Comparison of ENCODE assay signal across 1 cellular context in the genomic region with DNA sequence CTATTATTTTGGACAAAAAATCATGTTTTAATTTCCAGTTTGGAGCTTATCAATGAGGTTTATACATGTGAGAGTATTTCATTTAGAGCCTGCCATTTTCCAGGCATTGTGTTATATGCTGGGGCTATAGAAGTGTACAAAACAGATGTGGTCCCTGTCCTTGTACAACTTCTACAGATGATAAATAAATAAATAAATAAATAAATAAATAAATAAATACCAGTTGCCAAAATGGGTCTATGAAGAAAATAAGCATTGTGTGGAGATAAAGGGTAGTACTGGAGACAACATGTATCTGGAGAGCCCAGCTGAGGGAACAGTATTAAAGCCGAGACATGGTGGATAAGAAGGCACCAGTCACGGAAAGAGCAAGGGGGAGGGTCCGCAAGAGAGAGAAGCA.
TF ChIP-seq lines count a peak whose summit lies in the region.

No MANE protein-coding gene starts in this region.

TF ChIP-seq in HEK293, 187 proteins besides CTCF, POLR2A, EP300 and RAD21 (continued from another document):
- TF ChIP-seq, protein P1, sequence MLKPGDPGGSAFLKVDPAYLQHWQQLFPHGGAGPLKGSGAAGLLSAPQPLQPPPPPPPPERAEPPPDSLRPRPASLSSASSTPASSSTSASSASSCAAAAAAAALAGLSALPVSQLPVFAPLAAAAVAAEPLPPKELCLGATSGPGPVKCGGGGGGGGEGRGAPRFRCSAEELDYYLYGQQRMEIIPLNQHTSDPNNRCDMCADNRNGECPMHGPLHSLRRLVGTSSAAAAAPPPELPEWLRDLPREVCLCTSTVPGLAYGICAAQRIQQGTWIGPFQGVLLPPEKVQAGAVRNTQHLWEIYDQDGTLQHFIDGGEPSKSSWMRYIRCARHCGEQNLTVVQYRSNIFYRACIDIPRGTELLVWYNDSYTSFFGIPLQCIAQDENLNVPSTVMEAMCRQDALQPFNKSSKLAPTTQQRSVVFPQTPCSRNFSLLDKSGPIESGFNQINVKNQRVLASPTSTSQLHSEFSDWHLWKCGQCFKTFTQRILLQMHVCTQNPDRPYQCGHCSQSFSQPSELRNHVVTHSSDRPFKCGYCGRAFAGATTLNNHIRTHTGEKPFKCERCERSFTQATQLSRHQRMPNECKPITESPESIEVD (tag by site-specific recombination; IDR thresholded peaks at IDR 0.05) = no peak
- TF ChIP-seq, protein P2, sequence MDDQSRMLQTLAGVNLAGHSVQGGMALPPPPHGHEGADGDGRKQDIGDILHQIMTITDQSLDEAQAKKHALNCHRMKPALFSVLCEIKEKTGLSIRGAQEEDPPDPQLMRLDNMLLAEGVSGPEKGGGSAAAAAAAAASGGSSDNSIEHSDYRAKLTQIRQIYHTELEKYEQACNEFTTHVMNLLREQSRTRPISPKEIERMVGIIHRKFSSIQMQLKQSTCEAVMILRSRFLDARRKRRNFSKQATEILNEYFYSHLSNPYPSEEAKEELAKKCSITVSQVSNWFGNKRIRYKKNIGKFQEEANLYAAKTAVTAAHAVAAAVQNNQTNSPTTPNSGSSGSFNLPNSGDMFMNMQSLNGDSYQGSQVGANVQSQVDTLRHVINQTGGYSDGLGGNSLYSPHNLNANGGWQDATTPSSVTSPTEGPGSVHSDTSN (CRISPR knock-in tag; IDR thresholded peaks at IDR 0.05) = no peak
- TF ChIP-seq ZNF558 (tag by site-specific recombination; IDR thresholded peaks at IDR 0.05) (no peak), ZNF830 (tag by site-specific recombination; IDR thresholded peaks at IDR 0.05; ENCODE audit: low read depth) (no peak), WT1 (tag by site-specific recombination; IDR thresholded peaks at IDR 0.05) (no peak), KLF9 (tag by site-specific recombination; IDR thresholded peaks at IDR 0.05; ENCODE audit: low read depth) (no peak), ZNF274 (IDR thresholded peaks at IDR 0.05; ENCODE audit: low read length) (no peak), ZNF274 (tag by site-specific recombination; IDR thresholded peaks at IDR 0.05; ENCODE audit: borderline replicate concordance) (no peak), OVOL3 (tag by site-specific recombination; IDR thresholded peaks at IDR 0.05) (no peak), ZNF19 (tag by site-specific recombination; IDR thresholded peaks at IDR 0.05; ENCODE audit: low read depth) (no peak), SP7 (tag by site-specific recombination; IDR thresholded peaks at IDR 0.05) (no peak), GLIS1 (tag by site-specific recombination; IDR thresholded peaks at IDR 0.05) (no peak), ZSCAN30 (tag by site-specific recombination; IDR thresholded peaks at IDR 0.05) (no peak), TRIM28 (IDR thresholded peaks at IDR 0.05; ENCODE audit: borderline replicate concordance, low read length) (no peak), ZNF555 (tag by site-specific recombination; conservative IDR thresholded peaks at IDR 0.05) (peak; percentile 43), ZNF302 (tag by site-specific recombination; IDR thresholded peaks at IDR 0.05; ENCODE audit: low read depth) (no peak), HOXD13 (CRISPR knock-in tag; IDR thresholded peaks at IDR 0.05; ENCODE audit: borderline replicate concordance) (no peak), ZSCAN16 (tag by site-specific recombination; IDR thresholded peaks at IDR 0.05) (no peak), ZNF510 (tag by site-specific recombination; IDR thresholded peaks at IDR 0.05; ENCODE audit: insufficient replicate concordance) (peak; percentile 30), ZNF366 (tag by site-specific recombination; conservative IDR thresholded peaks at IDR 0.05) (no peak), ZNF404 (tag by site-specific recombination; IDR thresholded peaks at IDR 0.05) (no peak), ZNF169 (tag by site-specific recombination; IDR thresholded peaks at IDR 0.05) (no peak), ZNF623 (tag by site-specific recombination; IDR thresholded peaks at IDR 0.05) (peak; percentile 43; the same call in 1 of the 2 replicates), GLI4 (tag by site-specific recombination; IDR thresholded peaks at IDR 0.05) (no peak), ZNF391 (tag by site-specific recombination; IDR thresholded peaks at IDR 0.05; ENCODE audit: borderline replicate concordance, low read depth) (no peak)
- TF ChIP-seq, protein P3, sequence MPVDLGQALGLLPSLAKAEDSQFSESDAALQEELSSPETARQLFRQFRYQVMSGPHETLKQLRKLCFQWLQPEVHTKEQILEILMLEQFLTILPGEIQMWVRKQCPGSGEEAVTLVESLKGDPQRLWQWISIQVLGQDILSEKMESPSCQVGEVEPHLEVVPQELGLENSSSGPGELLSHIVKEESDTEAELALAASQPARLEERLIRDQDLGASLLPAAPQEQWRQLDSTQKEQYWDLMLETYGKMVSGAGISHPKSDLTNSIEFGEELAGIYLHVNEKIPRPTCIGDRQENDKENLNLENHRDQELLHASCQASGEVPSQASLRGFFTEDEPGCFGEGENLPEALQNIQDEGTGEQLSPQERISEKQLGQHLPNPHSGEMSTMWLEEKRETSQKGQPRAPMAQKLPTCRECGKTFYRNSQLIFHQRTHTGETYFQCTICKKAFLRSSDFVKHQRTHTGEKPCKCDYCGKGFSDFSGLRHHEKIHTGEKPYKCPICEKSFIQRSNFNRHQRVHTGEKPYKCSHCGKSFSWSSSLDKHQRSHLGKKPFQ (tag by site-specific recombination; IDR thresholded peaks at IDR 0.05) = no peak
- TF ChIP-seq, protein P4, sequence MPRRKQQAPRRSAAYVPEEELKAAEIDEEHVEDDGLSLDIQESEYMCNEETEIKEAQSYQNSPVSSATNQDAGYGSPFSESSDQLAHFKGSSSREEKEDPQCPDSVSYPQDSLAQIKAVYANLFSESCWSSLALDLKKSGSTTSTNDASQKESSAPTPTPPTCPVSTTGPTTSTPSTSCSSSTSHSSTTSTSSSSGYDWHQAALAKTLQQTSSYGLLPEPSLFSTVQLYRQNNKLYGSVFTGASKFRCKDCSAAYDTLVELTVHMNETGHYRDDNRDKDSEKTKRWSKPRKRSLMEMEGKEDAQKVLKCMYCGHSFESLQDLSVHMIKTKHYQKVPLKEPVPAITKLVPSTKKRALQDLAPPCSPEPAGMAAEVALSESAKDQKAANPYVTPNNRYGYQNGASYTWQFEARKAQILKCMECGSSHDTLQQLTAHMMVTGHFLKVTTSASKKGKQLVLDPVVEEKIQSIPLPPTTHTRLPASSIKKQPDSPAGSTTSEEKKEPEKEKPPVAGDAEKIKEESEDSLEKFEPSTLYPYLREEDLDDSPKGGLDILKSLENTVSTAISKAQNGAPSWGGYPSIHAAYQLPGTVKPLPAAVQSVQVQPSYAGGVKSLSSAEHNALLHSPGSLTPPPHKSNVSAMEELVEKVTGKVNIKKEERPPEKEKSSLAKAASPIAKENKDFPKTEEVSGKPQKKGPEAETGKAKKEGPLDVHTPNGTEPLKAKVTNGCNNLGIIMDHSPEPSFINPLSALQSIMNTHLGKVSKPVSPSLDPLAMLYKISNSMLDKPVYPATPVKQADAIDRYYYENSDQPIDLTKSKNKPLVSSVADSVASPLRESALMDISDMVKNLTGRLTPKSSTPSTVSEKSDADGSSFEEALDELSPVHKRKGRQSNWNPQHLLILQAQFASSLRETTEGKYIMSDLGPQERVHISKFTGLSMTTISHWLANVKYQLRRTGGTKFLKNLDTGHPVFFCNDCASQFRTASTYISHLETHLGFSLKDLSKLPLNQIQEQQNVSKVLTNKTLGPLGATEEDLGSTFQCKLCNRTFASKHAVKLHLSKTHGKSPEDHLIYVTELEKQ (tag by site-specific recombination; IDR thresholded peaks at IDR 0.05; ENCODE audit: borderline replicate concordance) = no peak
- TF ChIP-seq, protein P5, sequence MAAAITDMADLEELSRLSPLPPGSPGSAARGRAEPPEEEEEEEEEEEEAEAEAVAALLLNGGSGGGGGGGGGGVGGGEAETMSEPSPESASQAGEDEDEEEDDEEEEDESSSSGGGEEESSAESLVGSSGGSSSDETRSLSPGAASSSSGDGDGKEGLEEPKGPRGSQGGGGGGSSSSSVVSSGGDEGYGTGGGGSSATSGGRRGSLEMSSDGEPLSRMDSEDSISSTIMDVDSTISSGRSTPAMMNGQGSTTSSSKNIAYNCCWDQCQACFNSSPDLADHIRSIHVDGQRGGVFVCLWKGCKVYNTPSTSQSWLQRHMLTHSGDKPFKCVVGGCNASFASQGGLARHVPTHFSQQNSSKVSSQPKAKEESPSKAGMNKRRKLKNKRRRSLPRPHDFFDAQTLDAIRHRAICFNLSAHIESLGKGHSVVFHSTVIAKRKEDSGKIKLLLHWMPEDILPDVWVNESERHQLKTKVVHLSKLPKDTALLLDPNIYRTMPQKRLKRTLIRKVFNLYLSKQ (tag by site-specific recombination; IDR thresholded peaks at IDR 0.05; ENCODE audit: borderline replicate concordance) = no peak
- TF ChIP-seq, protein P6, sequence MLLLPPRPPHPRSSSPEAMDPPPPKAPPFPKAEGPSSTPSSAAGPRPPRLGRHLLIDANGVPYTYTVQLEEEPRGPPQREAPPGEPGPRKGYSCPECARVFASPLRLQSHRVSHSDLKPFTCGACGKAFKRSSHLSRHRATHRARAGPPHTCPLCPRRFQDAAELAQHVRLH (tag by site-specific recombination; IDR thresholded peaks at IDR 0.05) = no peak
